In the genomic region with DNA sequence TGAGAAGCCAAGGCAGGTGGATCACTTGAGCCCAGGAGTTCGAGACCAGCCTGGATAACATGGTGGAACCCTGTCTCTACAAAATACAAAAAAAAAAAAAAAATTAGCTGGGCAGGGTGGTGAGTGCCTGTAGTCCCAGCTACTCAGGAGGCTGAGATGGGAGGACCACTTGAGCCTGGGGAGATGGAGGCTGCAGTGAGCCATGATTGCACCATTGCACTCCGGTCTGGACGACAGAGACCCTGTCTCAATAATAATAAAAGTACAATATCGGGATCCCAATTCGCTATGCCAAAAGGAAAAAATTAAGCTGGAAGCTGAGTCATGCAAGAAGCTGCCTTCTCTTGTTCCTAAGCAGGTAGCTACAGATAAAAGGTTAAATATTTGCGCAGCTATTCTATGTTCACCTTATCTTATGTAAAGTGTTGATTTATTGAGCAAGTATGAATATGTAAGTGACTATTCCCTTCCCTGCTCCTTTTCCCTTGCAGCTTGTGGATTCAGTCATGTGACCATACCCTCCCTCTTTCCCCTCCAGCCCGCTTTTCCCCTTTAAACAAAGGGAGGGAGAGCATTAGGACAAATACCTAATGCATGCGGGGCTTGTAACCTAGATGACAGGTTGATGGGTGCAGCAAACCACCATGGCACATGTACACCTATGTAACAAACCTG, we compare ENCODE assay signal across 1 cellular context.
TF ChIP-seq lines count a peak whose summit lies in the region.

No MANE protein-coding gene starts in this region.

TF ChIP-seq in HepG2, 621 proteins besides CTCF, POLR2A, EP300 and RAD21 (continued from another document):
- no peak for TF ChIP-seq ZNF766 (CRISPR knock-in tag; IDR thresholded peaks at IDR 0.05; ENCODE audit: borderline replicate concordance)
- no peak for TF ChIP-seq DNMT3B (CRISPR knock-in tag; conservative IDR thresholded peaks at IDR 0.05)
- no peak; the same call in 2 of the 3 replicates for TF ChIP-seq MXI1 (IDR thresholded peaks at IDR 0.05; ENCODE audit: borderline replicate concordance, low read depth, low read length)
- TF ChIP-seq AHR (CRISPR knock-in tag; IDR thresholded peaks at IDR 0.05) = no peak
- no peak for TF ChIP-seq ZNF552 (CRISPR knock-in tag; IDR thresholded peaks at IDR 0.05; ENCODE audit: borderline replicate concordance)
- TF ChIP-seq ZNF44 (CRISPR knock-in tag; IDR thresholded peaks at IDR 0.05) = no peak
- TF ChIP-seq SOX5 (CRISPR knock-in tag; IDR thresholded peaks at IDR 0.05; ENCODE audit: borderline replicate concordance) = 0 out of 2 replicates have a peak, but pooled peaks have one; percentile 10
- TF ChIP-seq PRPF4 (IDR thresholded peaks at IDR 0.05; ENCODE audit: low read depth, low read length, poor library complexity, severe bottlenecking) = no peak
- no peak for TF ChIP-seq MATR3 (CRISPR knock-in tag; IDR thresholded peaks at IDR 0.05)
- TF ChIP-seq, protein P1, sequence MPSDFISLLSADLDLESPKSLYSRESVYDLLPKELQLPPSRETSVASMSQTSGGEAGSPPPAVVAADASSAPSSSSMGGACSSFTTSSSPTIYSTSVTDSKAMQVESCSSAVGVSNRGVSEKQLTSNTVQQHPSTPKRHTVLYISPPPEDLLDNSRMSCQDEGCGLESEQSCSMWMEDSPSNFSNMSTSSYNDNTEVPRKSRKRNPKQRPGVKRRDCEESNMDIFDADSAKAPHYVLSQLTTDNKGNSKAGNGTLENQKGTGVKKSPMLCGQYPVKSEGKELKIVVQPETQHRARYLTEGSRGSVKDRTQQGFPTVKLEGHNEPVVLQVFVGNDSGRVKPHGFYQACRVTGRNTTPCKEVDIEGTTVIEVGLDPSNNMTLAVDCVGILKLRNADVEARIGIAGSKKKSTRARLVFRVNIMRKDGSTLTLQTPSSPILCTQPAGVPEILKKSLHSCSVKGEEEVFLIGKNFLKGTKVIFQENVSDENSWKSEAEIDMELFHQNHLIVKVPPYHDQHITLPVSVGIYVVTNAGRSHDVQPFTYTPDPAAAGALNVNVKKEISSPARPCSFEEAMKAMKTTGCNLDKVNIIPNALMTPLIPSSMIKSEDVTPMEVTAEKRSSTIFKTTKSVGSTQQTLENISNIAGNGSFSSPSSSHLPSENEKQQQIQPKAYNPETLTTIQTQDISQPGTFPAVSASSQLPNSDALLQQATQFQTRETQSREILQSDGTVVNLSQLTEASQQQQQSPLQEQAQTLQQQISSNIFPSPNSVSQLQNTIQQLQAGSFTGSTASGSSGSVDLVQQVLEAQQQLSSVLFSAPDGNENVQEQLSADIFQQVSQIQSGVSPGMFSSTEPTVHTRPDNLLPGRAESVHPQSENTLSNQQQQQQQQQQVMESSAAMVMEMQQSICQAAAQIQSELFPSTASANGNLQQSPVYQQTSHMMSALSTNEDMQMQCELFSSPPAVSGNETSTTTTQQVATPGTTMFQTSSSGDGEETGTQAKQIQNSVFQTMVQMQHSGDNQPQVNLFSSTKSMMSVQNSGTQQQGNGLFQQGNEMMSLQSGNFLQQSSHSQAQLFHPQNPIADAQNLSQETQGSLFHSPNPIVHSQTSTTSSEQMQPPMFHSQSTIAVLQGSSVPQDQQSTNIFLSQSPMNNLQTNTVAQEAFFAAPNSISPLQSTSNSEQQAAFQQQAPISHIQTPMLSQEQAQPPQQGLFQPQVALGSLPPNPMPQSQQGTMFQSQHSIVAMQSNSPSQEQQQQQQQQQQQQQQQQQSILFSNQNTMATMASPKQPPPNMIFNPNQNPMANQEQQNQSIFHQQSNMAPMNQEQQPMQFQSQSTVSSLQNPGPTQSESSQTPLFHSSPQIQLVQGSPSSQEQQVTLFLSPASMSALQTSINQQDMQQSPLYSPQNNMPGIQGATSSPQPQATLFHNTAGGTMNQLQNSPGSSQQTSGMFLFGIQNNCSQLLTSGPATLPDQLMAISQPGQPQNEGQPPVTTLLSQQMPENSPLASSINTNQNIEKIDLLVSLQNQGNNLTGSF (CRISPR knock-in tag; IDR thresholded peaks at IDR 0.05) = no peak
- TF ChIP-seq ZNF749 (CRISPR knock-in tag; IDR thresholded peaks at IDR 0.05; ENCODE audit: borderline replicate concordance) = no peak
- TF ChIP-seq NFIB (CRISPR knock-in tag; IDR thresholded peaks at IDR 0.05; ENCODE audit: borderline replicate concordance) = no peak
- no peak for TF ChIP-seq NFRKB (IDR thresholded peaks at IDR 0.05)
- TF ChIP-seq SPEN (CRISPR knock-in tag; IDR thresholded peaks at IDR 0.05; ENCODE audit: low read depth) = no peak
- no peak for TF ChIP-seq SIN3B (IDR thresholded peaks at IDR 0.05; ENCODE audit: low read length)
- no peak for TF ChIP-seq KLF6 (CRISPR knock-in tag; IDR thresholded peaks at IDR 0.05)
- TF ChIP-seq, protein P2, sequence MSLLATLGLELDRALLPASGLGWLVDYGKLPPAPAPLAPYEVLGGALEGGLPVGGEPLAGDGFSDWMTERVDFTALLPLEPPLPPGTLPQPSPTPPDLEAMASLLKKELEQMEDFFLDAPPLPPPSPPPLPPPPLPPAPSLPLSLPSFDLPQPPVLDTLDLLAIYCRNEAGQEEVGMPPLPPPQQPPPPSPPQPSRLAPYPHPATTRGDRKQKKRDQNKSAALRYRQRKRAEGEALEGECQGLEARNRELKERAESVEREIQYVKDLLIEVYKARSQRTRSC (CRISPR knock-in tag; IDR thresholded peaks at IDR 0.05; ENCODE audit: low read depth) = no peak
- no peak for TF ChIP-seq KMT2B (CRISPR knock-in tag; IDR thresholded peaks at IDR 0.05)
- no peak for TF ChIP-seq FOXA1 (IDR thresholded peaks at IDR 0.05)
- peak; percentile 54 for TF ChIP-seq FOXA1 (CRISPR knock-in tag; IDR thresholded peaks at IDR 0.05)
- 0 out of 2 replicates have a peak, but pooled peaks have one; percentile 51 for TF ChIP-seq CENPX (CRISPR knock-in tag; IDR thresholded peaks at IDR 0.05)
- TF ChIP-seq KLF11 (CRISPR knock-in tag; IDR thresholded peaks at IDR 0.05) = no peak
- TF ChIP-seq PHF21A (CRISPR knock-in tag; IDR thresholded peaks at IDR 0.05) = no peak
- no peak for TF ChIP-seq ZNF207 (IDR thresholded peaks at IDR 0.05; ENCODE audit: borderline replicate concordance)
